Comparison of ENCODE assay signal across 19 cellular contexts in the genomic region with DNA sequence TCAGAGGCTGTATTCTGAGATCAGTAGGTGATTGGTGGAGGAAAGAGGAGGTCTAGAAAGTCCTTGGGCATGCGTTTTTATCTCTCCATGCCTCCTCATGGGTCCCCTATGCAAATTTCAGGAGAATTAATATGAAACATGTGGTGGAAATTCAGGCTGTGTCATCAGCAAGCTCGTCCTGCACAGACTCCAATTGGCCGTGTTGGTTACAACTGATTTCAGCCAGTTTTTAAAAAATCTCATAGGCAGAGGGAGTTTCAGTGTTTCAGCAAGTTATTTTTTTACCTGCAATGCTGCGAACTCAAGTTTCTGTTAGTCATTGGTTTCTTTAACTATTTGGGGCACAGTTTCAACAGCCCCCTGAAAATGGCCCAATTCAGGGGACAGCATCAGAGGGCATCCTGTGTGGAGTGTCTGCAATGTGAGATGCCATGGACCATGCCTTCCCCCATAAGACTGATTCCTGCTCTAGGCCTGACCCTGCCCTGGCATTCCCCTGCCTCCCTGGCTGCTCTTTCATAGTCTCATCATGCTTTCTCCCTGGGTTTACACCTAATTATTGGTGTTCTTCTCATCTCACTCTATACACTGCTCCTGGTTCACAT. TPM values are rescaled to one million over a fixed set of nuclear protein-coding genes. Genes with fewer than 3 reads are reported as not detected.
DNase-seq lines count a peak whose midpoint lies in the region; ATAC-seq and TF ChIP-seq lines count a peak whose summit lies in the region.
"Had no signal": no experiment of that assay in that cellular context is flagged by ENCODE, and none has a peak within 500 bp of the region (broad histone marks: within the 10 kb centered on the region; RNA-seq: fewer than 3 reads in every experiment).

No MANE protein-coding gene starts in this region.

- peaks cover 16% of the 10 kb centered on the region for H3K27me3 Mint-ChIP-seq in activated CD4-positive, alpha-beta memory T cell treated with anti-CD3 and anti-CD28 coated beads, Interleukin-2, amount 10 ng/mL, durations not matched to agents 7 days and 5 days
- H3K27me3 Mint-ChIP-seq in activated CD4-positive, alpha-beta memory T cell treated with anti-CD3 and anti-CD28 coated beads for 36 hours, result peaks cover 4% of the 10 kb centered on the region

- DNase-seq in activated CD4-positive, alpha-beta memory T cell treated with anti-CD3 and anti-CD28 coated beads, Interleukin-2, amount 10 ng/mL, durations not matched to agents 7 days and 5 days, result peak; percentile 7
- DNase-seq in activated CD4-positive, alpha-beta memory T cell treated with anti-CD3 and anti-CD28 coated beads for 36 hours, result no peak
- peak in 2 of 61 donors; percentile 50 to 53 for DNase-seq in caudate nucleus (lab: John Stamatoyannopoulos, UW)
- DNase-seq in tibial artery, result no peak
- no peak for DNase-seq in colonic mucosa
- no peak for DNase-seq in EL
- DNase-seq: activated CD4-positive, alpha-beta T cell treated with anti-CD3 and anti-CD28 coated beads, Interleukin-2, amount 10 ng/mL, durations not matched to agents 7 days and 5 days; activated T-cell treated with anti-CD3 and anti-CD28 coated beads, Interleukin-2, amount 50 U/mL, for 24 hours; foreskin keratinocyte; GOT3; IMR-90; NCI-H2081 treated with DMSO at 0.1 percent for 48 hours; NCI-H526 treated with DMSO at 0.1 percent for 48 hours; PC-9; trophoblast cell had no signal

- H3K9me3 Mint-ChIP-seq in activated CD4-positive, alpha-beta memory T cell treated with anti-CD3 and anti-CD28 coated beads, Interleukin-2, amount 10 ng/mL, durations not matched to agents 7 days and 5 days, result peaks cover 12% of the 10 kb centered on the region
- H3K9me3 Mint-ChIP-seq in activated CD4-positive, alpha-beta memory T cell treated with anti-CD3 and anti-CD28 coated beads for 36 hours, result peaks cover 21% of the 10 kb centered on the region

- H3K4me3 ChIP-seq in tibial artery (no peak overlapping the region), colonic mucosa (no peak overlapping the region)
- H3K4me3 ChIP-seq: PC-9 had no signal

- no peak overlapping the region for H3K9ac ChIP-seq in colonic mucosa (ENCODE audit: low read depth in 2 of 2, low read length in 2 of 2)

- no peak for ATAC-seq in HG03442 (IDR thresholded peaks at IDR 0.05; ENCODE audit: unreplicated experiment)
- ATAC-seq: activated naive CD4-positive, alpha-beta T cell treated with anti-CD3 and anti-CD28 coated beads, Interleukin-2, amount 50 U/mL, for 72 hours; foreskin keratinocyte had no signal

- TF ChIP-seq CTCF in tibial artery (IDR thresholded peaks at IDR 0.05) (no peak), colonic mucosa (IDR thresholded peaks at IDR 0.05) (no peak)

- H3K4me3 Mint-ChIP-seq in activated CD4-positive, alpha-beta memory T cell treated with anti-CD3 and anti-CD28 coated beads, Interleukin-2, amount 10 ng/mL, durations not matched to agents 7 days and 5 days, result no peak overlapping the region
- no peak overlapping the region for H3K4me3 Mint-ChIP-seq in activated CD4-positive, alpha-beta memory T cell treated with anti-CD3 and anti-CD28 coated beads for 36 hours
- H3K4me3 Mint-ChIP-seq: activated CD4-positive, alpha-beta T cell treated with anti-CD3 and anti-CD28 coated beads, Interleukin-2, amount 10 ng/mL, durations not matched to agents 7 days and 5 days; activated T-cell treated with anti-CD3 and anti-CD28 coated beads, Interleukin-2, amount 50 U/mL, for 24 hours had no signal

- H3K4me1 ChIP-seq in tibial artery, result peaks cover 0 to 22% (median 10%) of the 10 kb centered on the region in 4 donors
- no peaks in the 10 kb centered on the region for H3K4me1 ChIP-seq in colonic mucosa
- H3K4me1 ChIP-seq: foreskin keratinocyte had no signal

- POLR2A ChIA-PET in activated CD4-positive, alpha-beta memory T cell treated with anti-CD3 and anti-CD28 coated beads, Interleukin-2, amount 10 ng/mL, durations not matched to agents 7 days and 5 days (lab: Charles Lee), result interaction anchor here (0.6 kb wide), 1 partner anchor 374 kb away, joined by 3 read pairs; no protein-coding TSS in a partner anchor
- POLR2A ChIA-PET in activated CD4-positive, alpha-beta memory T cell treated with anti-CD3 and anti-CD28 coated beads for 36 hours (lab: Charles Lee), result no interaction called here

- CTCF ChIA-PET in activated CD4-positive, alpha-beta memory T cell treated with anti-CD3 and anti-CD28 coated beads, Interleukin-2, amount 10 ng/mL, durations not matched to agents 7 days and 5 days (lab: Charles Lee), result no interaction called here
- CTCF ChIA-PET in activated CD4-positive, alpha-beta memory T cell treated with anti-CD3 and anti-CD28 coated beads for 36 hours (lab: Charles Lee), result interaction anchor here (0.7 kb wide), 1 partner anchor 1580 kb away, joined by 3 read pairs; no protein-coding TSS in a partner anchor

- peak overlapping the region; percentile 98 for H3K27ac ChIP-seq in caudate nucleus (ENCODE audit: low read depth, low read length)
- peak overlapping the region; percentile 92 for H3K27ac ChIP-seq in layer of hippocampus (ENCODE audit: low read depth, low read length)
- peak overlapping the region; percentile 61 to 73 for H3K27ac ChIP-seq in tibial artery
- no peak overlapping the region for H3K27ac ChIP-seq in colonic mucosa
- H3K27ac ChIP-seq: 22Rv1, foreskin keratinocyte, PC-9 had no signal

- H3K27ac Mint-ChIP-seq in activated CD4-positive, alpha-beta memory T cell treated with anti-CD3 and anti-CD28 coated beads, Interleukin-2, amount 10 ng/mL, durations not matched to agents 7 days and 5 days, result no peak overlapping the region
- no peak overlapping the region for H3K27ac Mint-ChIP-seq in activated CD4-positive, alpha-beta memory T cell treated with anti-CD3 and anti-CD28 coated beads for 36 hours
- H3K27ac Mint-ChIP-seq: activated CD4-positive, alpha-beta T cell treated with anti-CD3 and anti-CD28 coated beads, Interleukin-2, amount 10 ng/mL, durations not matched to agents 7 days and 5 days; activated T-cell treated with anti-CD3 and anti-CD28 coated beads, Interleukin-2, amount 50 U/mL, for 24 hours had no signal

- H3K27me3 ChIP-seq in layer of hippocampus (ENCODE audit: control insufficient read depth, insufficient read depth, low read length), result no peaks in the 10 kb centered on the region
- H3K27me3 ChIP-seq in tibial artery, result no peaks in the 10 kb centered on the region
- no peaks in the 10 kb centered on the region for H3K27me3 ChIP-seq in colonic mucosa

- no peaks in the 10 kb centered on the region for H3K4me1 Mint-ChIP-seq in activated CD4-positive, alpha-beta memory T cell treated with anti-CD3 and anti-CD28 coated beads, Interleukin-2, amount 10 ng/mL, durations not matched to agents 7 days and 5 days
- H3K4me1 Mint-ChIP-seq in activated CD4-positive, alpha-beta memory T cell treated with anti-CD3 and anti-CD28 coated beads for 36 hours (ENCODE audit: low read depth), result no peaks in the 10 kb centered on the region
- H3K4me1 Mint-ChIP-seq: activated CD4-positive, alpha-beta T cell treated with anti-CD3 and anti-CD28 coated beads, Interleukin-2, amount 10 ng/mL, durations not matched to agents 7 days and 5 days had no signal

- peaks cover 0 to 9% (median 0%) of the 10 kb centered on the region in 3 donors for H3K9me3 ChIP-seq in tibial artery
- H3K9me3 ChIP-seq in colonic mucosa, result no peaks in the 10 kb centered on the region

- intact Hi-C loops in activated CD4-positive, alpha-beta memory T cell treated with anti-CD3 and anti-CD28 coated beads for 36 hours (cut with micrococcal nuclease), result no loop called here
- intact Hi-C loops in tibial artery (cut with DNase I; ENCODE audit: low total_unique reads) (no loop called here), colonic mucosa (cut with DNase I) (no loop called here)

- H3K36me3 Mint-ChIP-seq in activated CD4-positive, alpha-beta memory T cell treated with anti-CD3 and anti-CD28 coated beads, Interleukin-2, amount 10 ng/mL, durations not matched to agents 7 days and 5 days (ENCODE audit: low read depth), result peaks cover 2% of the 10 kb centered on the region
- H3K36me3 Mint-ChIP-seq in activated CD4-positive, alpha-beta memory T cell treated with anti-CD3 and anti-CD28 coated beads for 36 hours, result peaks cover 3% of the 10 kb centered on the region

- no peaks in the 10 kb centered on the region for H3K36me3 ChIP-seq in tibial artery
- H3K36me3 ChIP-seq in colonic mucosa, result no peaks in the 10 kb centered on the region

RNA-seq across cellular contexts. Expression of a gene that starts 60.0 kb away (rescaled TPM):
- total RNA-seq in activated CD4-positive, alpha-beta memory T cell treated with anti-CD3 and anti-CD28 coated beads, Interleukin-2, amount 10 ng/mL, durations not matched to agents 7 days and 5 days, result 1 to 10 TPM; 1.7 TPM
- 1 to 10 TPM; 6.4 to 7.2 TPM for total RNA-seq in activated CD4-positive, alpha-beta memory T cell treated with anti-CD3 and anti-CD28 coated beads for 36 hours
- 10 to 100 TPM; 19.1 to 24.6 TPM for total RNA-seq in colonic mucosa
